In the genomic region with DNA sequence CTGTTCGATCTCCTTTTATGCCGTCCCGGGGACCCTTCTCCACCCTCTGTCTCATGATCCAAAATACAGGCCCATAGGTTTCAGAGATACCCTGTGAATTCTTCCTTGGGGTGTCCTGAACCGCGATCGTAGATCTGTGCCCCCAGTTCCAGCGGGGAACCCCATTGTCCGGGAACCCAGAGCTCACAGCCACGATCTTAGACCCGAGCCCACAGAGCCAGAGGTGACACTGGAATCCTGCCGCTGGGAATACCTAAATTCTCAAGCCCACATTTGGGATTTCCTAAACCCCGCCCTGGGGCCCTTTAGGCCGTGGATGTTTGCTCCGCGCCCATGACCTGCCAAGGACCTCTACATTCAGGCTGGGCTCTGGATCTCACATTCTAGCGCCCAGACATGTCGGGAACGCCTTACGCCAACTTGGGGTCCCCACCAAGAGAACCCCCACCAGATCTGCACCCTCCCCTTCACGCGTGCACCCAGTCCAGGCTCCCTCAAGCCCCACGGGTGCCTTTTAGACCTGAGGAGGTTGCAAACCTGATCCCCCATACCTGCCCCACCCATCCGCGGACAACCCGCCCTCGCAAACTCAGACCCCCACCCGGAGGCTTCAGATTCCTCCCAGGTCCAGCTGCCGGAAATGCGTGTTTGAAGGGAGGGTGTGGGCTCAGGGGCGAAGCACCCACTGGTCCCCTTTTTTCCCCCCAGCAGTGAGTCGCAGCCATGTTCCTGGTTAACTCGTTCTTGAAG, we compare ENCODE assay signal across 8 cellular contexts. TPM values are rescaled to one million over a fixed set of nuclear protein-coding genes. Genes with fewer than 3 reads are reported as not detected.
DNase-seq lines count a peak whose midpoint lies in the region; ATAC-seq and TF ChIP-seq lines count a peak whose summit lies in the region.

No MANE protein-coding gene starts in this region.

- H3K27ac Mint-ChIP-seq in activated CD8-positive, alpha-beta T cell treated with anti-CD3 and anti-CD28 coated beads, Interleukin-2, amount 10 ng/mL, durations not matched to agents 7 days and 5 days, result peak overlapping the region; percentile 98

- DNase-seq in EL (peak; percentile 70), HEK293T (ENCODE audit: extremely low spot score) (peak; percentile 60), NCI-H460 (ENCODE audit: extremely low read depth, low read depth) (peak; percentile 54), epithelial cell of proximal tubule (ENCODE audit: low read depth) (no peak), mucosa of descending colon (peak; percentile 53 to 79 (median 72)), substantia nigra (lab: John Stamatoyannopoulos, UW) (peak in 21 of 49 donors; percentile 19 to 71 (median 42))
- peak; percentile 69 for DNase-seq in activated CD8-positive, alpha-beta T cell treated with anti-CD3 and anti-CD28 coated beads, Interleukin-2, amount 10 ng/mL, durations not matched to agents 7 days and 5 days

- POLR2A ChIA-PET in HEK293T (lab: Yijun Ruan, JAX), result interaction anchor here (0.6 to 2.0 kb wide), 7 partner anchors 9 to 1224 kb away, joined by 3 to 18 read pairs (median 7); partner anchors contain the start of genes POLR2I, TBCB, ZNF146 and ZNF565
- POLR2A ChIA-PET in activated CD8-positive, alpha-beta T cell treated with anti-CD3 and anti-CD28 coated beads, Interleukin-2, amount 10 ng/mL, durations not matched to agents 7 days and 5 days (lab: Charles Lee), result interaction anchor here (1.0 to 1.7 kb wide), 5 partner anchors 10 to 126 kb away, joined by 3 to 9 read pairs (median 5); partner anchors contain the start of genes ALKBH6, POLR2I and TBCB

- peaks cover 22% of the 10 kb centered on the region for H3K36me3 ChIP-seq in mucosa of descending colon (ENCODE audit: low read depth)

- H3K27me3 Mint-ChIP-seq in activated CD8-positive, alpha-beta T cell treated with anti-CD3 and anti-CD28 coated beads, Interleukin-2, amount 10 ng/mL, durations not matched to agents 7 days and 5 days (ENCODE audit: low read depth), result no peaks in the 10 kb centered on the region

- H3K4me3 ChIP-seq in epithelial cell of proximal tubule (ENCODE audit: low read depth, low read length), result peak overlapping the region; percentile 90
- H3K4me3 ChIP-seq in mucosa of descending colon, result peak overlapping the region; percentile 84

- H3K27ac ChIP-seq in substantia nigra (ENCODE audit: low read depth, low read length, poor library complexity, severe bottlenecking), result peak overlapping the region; percentile 88

- H3K36me3 Mint-ChIP-seq in activated CD8-positive, alpha-beta T cell treated with anti-CD3 and anti-CD28 coated beads, Interleukin-2, amount 10 ng/mL, durations not matched to agents 7 days and 5 days (ENCODE audit: low read depth), result peaks cover 31% of the 10 kb centered on the region

- H3K4me1 ChIP-seq in mucosa of descending colon (ENCODE audit: low read depth), result peaks cover 12% of the 10 kb centered on the region

- H3K4me3 Mint-ChIP-seq in activated CD8-positive, alpha-beta T cell treated with anti-CD3 and anti-CD28 coated beads, Interleukin-2, amount 10 ng/mL, durations not matched to agents 7 days and 5 days, result peak overlapping the region; percentile 96

- TF ChIP-seq CTCF in epithelial cell of proximal tubule (conservative IDR thresholded peaks at IDR 0.05; ENCODE audit: low read depth, low read length) (no peak), mucosa of descending colon (IDR thresholded peaks at IDR 0.05) (no peak)

- CTCF ChIA-PET in HEK293T (lab: Yijun Ruan, JAX), result no interaction called here
- CTCF ChIA-PET in activated CD8-positive, alpha-beta T cell treated with anti-CD3 and anti-CD28 coated beads, Interleukin-2, amount 10 ng/mL, durations not matched to agents 7 days and 5 days (lab: Charles Lee), result interaction anchor here (1.0 to 1.6 kb wide), 2 partner anchors 13 to 28 kb away, joined by 3 to 9 read pairs; no protein-coding TSS in a partner anchor

- peak; percentile 26 for ATAC-seq in activated CD8-positive, alpha-beta T cell treated with anti-CD3 and anti-CD28 coated beads, Interleukin-2, amount 10 ng/mL, durations not matched to agents 7 days and 5 days
- ATAC-seq in mucosa of descending colon, result peak; percentile 24
- ATAC-seq in GM18520 (IDR thresholded peaks at IDR 0.05; ENCODE audit: unreplicated experiment), result no peak

- no peaks in the 10 kb centered on the region for H3K9me3 Mint-ChIP-seq in activated CD8-positive, alpha-beta T cell treated with anti-CD3 and anti-CD28 coated beads, Interleukin-2, amount 10 ng/mL, durations not matched to agents 7 days and 5 days (ENCODE audit: insufficient read depth)

- peaks cover 29% of the 10 kb centered on the region for H3K4me1 Mint-ChIP-seq in activated CD8-positive, alpha-beta T cell treated with anti-CD3 and anti-CD28 coated beads, Interleukin-2, amount 10 ng/mL, durations not matched to agents 7 days and 5 days (ENCODE audit: low read depth)

- intact Hi-C loops in mucosa of descending colon (cut with DNase I, micrococcal nuclease), result no loop called here

- no peaks in the 10 kb centered on the region for H3K9me3 ChIP-seq in mucosa of descending colon

TF ChIP-seq in HEK293T, 16 proteins besides CTCF, POLR2A, EP300 and RAD21:
- TF ChIP-seq L3MBTL2 (conservative IDR thresholded peaks at IDR 0.05) (0 out of 2 replicates have a peak, but pooled peaks have one; percentile 17), SUZ12 (IDR thresholded peaks at IDR 0.05) (no peak)

RNA-seq across cellular contexts. Expression of gene CAPNS1, which starts 0.6 kb away (rescaled TPM):
- total RNA-seq in NCI-H460 (2014; rRNA removed; shearing (Covaris generic)), result 417 and 452 TPM in 2 replicates
- polyA plus RNA-seq in NCI-H460 (2014; cell fraction: nucleus; rRNA removed), result 282 and 465 TPM in 2 replicates
- total RNA-seq in activated CD8-positive, alpha-beta T cell treated with anti-CD3 and anti-CD28 coated beads, Interleukin-2, amount 10 ng/mL, durations not matched to agents 7 days and 5 days, result 100 to 1,000 TPM; 547 to 569 TPM
- 259 and 267 TPM in 2 replicates for total RNA-seq in epithelial cell of proximal tubule
- 100 to 1,000 TPM; 501 to 878 (median 756) TPM for total RNA-seq in mucosa of descending colon

RNA-seq across cellular contexts. Expression of gene COX7A1, which starts 11.8 kb away (rescaled TPM):
- not detected in 2 replicates for total RNA-seq in NCI-H460 (2014; rRNA removed; shearing (Covaris generic))
- not detected in 2 replicates for polyA plus RNA-seq in NCI-H460 (2014; cell fraction: nucleus; rRNA removed)
- not detected for total RNA-seq in activated CD8-positive, alpha-beta T cell treated with anti-CD3 and anti-CD28 coated beads, Interleukin-2, amount 10 ng/mL, durations not matched to agents 7 days and 5 days
- 1.7 TPM in 1 of 2 replicates, not detected in the other for total RNA-seq in epithelial cell of proximal tubule
- total RNA-seq in mucosa of descending colon, result 100 to 1,000 TPM in 1 of 3 donors, 10 to 100 TPM in 1, 1 to 10 TPM in 1; 6.0 to 115 (median 11.3) TPM

RNA-seq across cellular contexts. Expression of gene TBCB, which starts 25.2 kb away (rescaled TPM):
- 147 and 154 TPM in 2 replicates for total RNA-seq in NCI-H460 (2014; rRNA removed; shearing (Covaris generic))
- polyA plus RNA-seq in NCI-H460 (2014; cell fraction: nucleus; rRNA removed), result 236 and 259 TPM in 2 replicates
- 100 to 1,000 TPM; 186 to 200 TPM for total RNA-seq in activated CD8-positive, alpha-beta T cell treated with anti-CD3 and anti-CD28 coated beads, Interleukin-2, amount 10 ng/mL, durations not matched to agents 7 days and 5 days
- total RNA-seq in epithelial cell of proximal tubule, result 280 and 410 TPM in 2 replicates
- total RNA-seq in mucosa of descending colon, result 100 to 1,000 TPM in 1 of 3 donors, 10 to 100 TPM in 2; 81.9 to 106 (median 90.8) TPM

RNA-seq across cellular contexts. Expression of gene POLR2I, which starts 25.8 kb away (rescaled TPM):
- 90.1 and 139 TPM in 2 replicates for total RNA-seq in NCI-H460 (2014; rRNA removed; shearing (Covaris generic))
- polyA plus RNA-seq in NCI-H460 (2014; cell fraction: nucleus; rRNA removed), result 186 and 350 TPM in 2 replicates
- 10 to 100 TPM; 50.5 to 57.3 TPM for total RNA-seq in activated CD8-positive, alpha-beta T cell treated with anti-CD3 and anti-CD28 coated beads, Interleukin-2, amount 10 ng/mL, durations not matched to agents 7 days and 5 days
- total RNA-seq in epithelial cell of proximal tubule (88.5 and 122 TPM in 2 replicates), mucosa of descending colon (10 to 100 TPM; 42.7 to 66.4 (median 47.4) TPM)

RNA-seq across cellular contexts. Expression of gene OVOL3, which starts 29.5 kb away (rescaled TPM):
- not detected in 2 replicates for total RNA-seq in NCI-H460 (2014; rRNA removed; shearing (Covaris generic))
- polyA plus RNA-seq in NCI-H460 (2014; cell fraction: nucleus; rRNA removed), result not detected in 2 replicates
- under 1 TPM in 1 of 2 experiments, not detected in 1; 0.58 TPM for total RNA-seq in activated CD8-positive, alpha-beta T cell treated with anti-CD3 and anti-CD28 coated beads, Interleukin-2, amount 10 ng/mL, durations not matched to agents 7 days and 5 days
- total RNA-seq in epithelial cell of proximal tubule, result not detected in 2 replicates
- not detected for total RNA-seq in mucosa of descending colon
